10 cellular contexts compared by ENCODE assay signal in the genomic region with DNA sequence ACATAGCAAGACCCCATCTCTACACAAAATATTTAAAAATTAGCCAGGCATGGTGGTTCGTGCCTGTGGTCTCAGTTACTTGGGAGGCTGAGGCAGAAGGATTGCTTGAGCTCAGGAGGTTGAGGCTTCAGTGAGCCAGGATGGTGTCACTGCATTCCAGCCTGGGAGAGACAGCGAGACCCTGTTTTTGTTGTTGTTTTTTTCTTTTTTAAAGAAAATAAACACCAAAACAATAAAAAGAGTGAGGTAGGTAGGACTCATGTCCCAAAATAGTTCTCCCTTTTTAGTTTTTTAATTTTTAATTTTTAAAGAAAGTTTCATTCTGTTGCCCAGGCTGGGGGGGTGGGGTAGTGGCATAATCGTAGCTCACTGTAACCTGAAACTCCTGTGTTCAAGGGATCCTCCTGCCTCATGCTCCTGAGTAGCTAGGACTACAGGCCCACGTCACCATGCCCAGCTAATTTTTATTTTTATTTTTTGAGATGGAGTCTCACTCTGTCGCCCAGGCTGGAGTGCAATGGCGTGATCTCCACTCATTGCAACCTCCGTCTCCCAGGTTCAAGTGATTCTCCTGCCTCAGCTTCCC.
DNase-seq lines count a peak whose midpoint lies in the region; ATAC-seq and TF ChIP-seq lines count a peak whose summit lies in the region.
"Had no signal": no experiment of that assay in that cellular context is flagged by ENCODE, and none has a peak within 500 bp of the region (broad histone marks: within the 10 kb centered on the region; RNA-seq: fewer than 3 reads in every experiment).

No MANE protein-coding gene starts in this region.

- H3K4me1 ChIP-seq in ACC112 (ENCODE audit: control insufficient read depth, insufficient read depth, low read length, unreplicated experiment) (peaks cover 40% of the 10 kb centered on the region), HEK293 (ENCODE audit: control insufficient read depth, insufficient read depth, low read length) (peaks cover 5% of the 10 kb centered on the region)

- H3K9me3 ChIP-seq in HEK293 (ENCODE audit: control insufficient read depth, insufficient read depth, low read depth, low read length), result no peaks in the 10 kb centered on the region

- ATAC-seq in HG02588 (IDR thresholded peaks at IDR 0.05; ENCODE audit: unreplicated experiment) (no peak), HG03045 (IDR thresholded peaks at IDR 0.05; ENCODE audit: unreplicated experiment) (no peak)

- H3K36me3 Mint-ChIP-seq in nephron progenitor cell (ENCODE audit: low read depth), result no peaks in the 10 kb centered on the region

- H3K79me2 ChIP-seq in ACC112 (ENCODE audit: control insufficient read depth, insufficient read depth, low read length, unreplicated experiment), result peaks cover 45% of the 10 kb centered on the region

- H3K27ac ChIP-seq in ACC112 (ENCODE audit: low read depth, low read length), result peak overlapping the region; percentile 97
- H3K27ac ChIP-seq in HEK293 (ENCODE audit: extremely low read depth, low read depth, low read length), result no peak overlapping the region
- peak overlapping the region; percentile 98 for H3K27ac ChIP-seq in caudate nucleus (ENCODE audit: low read depth, low read length)

- H3K4me3 ChIP-seq in ACC112 (ENCODE audit: low read depth, low read length), result no peak overlapping the region
- no peak overlapping the region for H3K4me3 ChIP-seq in HEK293 (ENCODE audit: low read depth, low read length)

- no peak overlapping the region for H3K4me3 Mint-ChIP-seq in nephron progenitor cell

- H3K27me3 Mint-ChIP-seq in nephron progenitor cell (ENCODE audit: low read depth, poor library complexity), result peaks cover 3% of the 10 kb centered on the region

- H3K4me1 Mint-ChIP-seq in nephron progenitor cell, result peaks cover 48% of the 10 kb centered on the region

- H3K27ac Mint-ChIP-seq in nephron progenitor cell, result peak overlapping the region; percentile 36

- DNase-seq in caudate nucleus (lab: John Stamatoyannopoulos, UW), result no peak
- DNase-seq in nephron progenitor cell, result no peak
- DNase-seq in NCI-H2196 (lab: John Stamatoyannopoulos, UW; ENCODE audit: unreplicated experiment), result no peak
- DNase-seq in activated CD4-positive, alpha-beta T cell treated with anti-CD3 and anti-CD28 coated beads, Interleukin-2, amount 50 U/mL, for 1 hour, result no peak
- DNase-seq: DMS 273 treated with DMSO at 0.1 percent for 48 hours, NCI-H1930 had no signal

- POLR2A ChIA-PET in HEK293 (lab: Yijun Ruan, JAX), result interaction anchor here (0.6 to 9.9 kb wide), 4 partner anchors 18 to 106 kb away, joined by 3 to 560 read pairs (median 4); a partner anchor contains a TSS

- H3K36me3 ChIP-seq in ACC112 (ENCODE audit: insufficient read depth, low read length), result no peaks in the 10 kb centered on the region
- H3K36me3 ChIP-seq in HEK293 (ENCODE audit: control insufficient read depth in 2 of 2, insufficient read depth in 1 of 2, low read length in 2 of 2), result no peaks in the 10 kb centered on the region

- no peaks in the 10 kb centered on the region for H3K9me3 Mint-ChIP-seq in nephron progenitor cell

- TF ChIP-seq CTCF in HEK293 (tag by site-specific recombination; IDR thresholded peaks at IDR 0.05) (no peak), nephron progenitor cell (IDR thresholded peaks at IDR 0.05) (no peak)

- CTCF ChIA-PET in HEK293 (lab: Yijun Ruan, JAX), result interaction anchor here (1.0 to 3.3 kb wide), 3 partner anchors 14 to 56 kb away, joined by 3 to 35 read pairs (median 17); a partner anchor contains a TSS

- H2AFZ ChIP-seq in ACC112 (ENCODE audit: low read length, unreplicated experiment), result no peak overlapping the region

- no peaks in the 10 kb centered on the region for H3K27me3 ChIP-seq in ACC112 (ENCODE audit: insufficient read depth, low read length)

TF ChIP-seq in HEK293, 187 proteins besides CTCF, POLR2A, EP300 and RAD21 (continues in another document):
- no peak for TF ChIP-seq ZNF37A (tag by site-specific recombination; IDR thresholded peaks at IDR 0.05)
- no peak for TF ChIP-seq ZSCAN30 (tag by site-specific recombination; IDR thresholded peaks at IDR 0.05)
- no peak for TF ChIP-seq ZNF777 (tag by site-specific recombination; IDR thresholded peaks at IDR 0.05; ENCODE audit: borderline replicate concordance)
- TF ChIP-seq, protein P1, sequence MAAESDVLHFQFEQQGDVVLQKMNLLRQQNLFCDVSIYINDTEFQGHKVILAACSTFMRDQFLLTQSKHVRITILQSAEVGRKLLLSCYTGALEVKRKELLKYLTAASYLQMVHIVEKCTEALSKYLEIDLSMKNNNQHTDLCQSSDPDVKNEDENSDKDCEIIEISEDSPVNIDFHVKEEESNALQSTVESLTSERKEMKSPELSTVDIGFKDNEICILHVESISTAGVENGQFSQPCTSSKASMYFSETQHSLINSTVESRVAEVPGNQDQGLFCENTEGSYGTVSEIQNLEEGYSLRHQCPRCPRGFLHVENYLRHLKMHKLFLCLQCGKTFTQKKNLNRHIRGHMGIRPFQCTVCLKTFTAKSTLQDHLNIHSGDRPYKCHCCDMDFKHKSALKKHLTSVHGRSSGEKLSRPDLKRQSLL (tag by site-specific recombination; IDR thresholded peaks at IDR 0.05), result no peak
- no peak for TF ChIP-seq MEIS1 (CRISPR knock-in tag; IDR thresholded peaks at IDR 0.05; ENCODE audit: borderline replicate concordance)
- TF ChIP-seq ZNF121 (tag by site-specific recombination; IDR thresholded peaks at IDR 0.05), result 0 out of 2 replicates have a peak, but pooled peaks have one; percentile 29
- TF ChIP-seq WT1 (tag by site-specific recombination; IDR thresholded peaks at IDR 0.05), result 0 out of 2 replicates have a peak, but pooled peaks have one; percentile 11
- TF ChIP-seq SP7 (tag by site-specific recombination; IDR thresholded peaks at IDR 0.05), result no peak
- no peak for TF ChIP-seq KLF1 (tag by site-specific recombination; IDR thresholded peaks at IDR 0.05)
- TF ChIP-seq, protein P2, sequence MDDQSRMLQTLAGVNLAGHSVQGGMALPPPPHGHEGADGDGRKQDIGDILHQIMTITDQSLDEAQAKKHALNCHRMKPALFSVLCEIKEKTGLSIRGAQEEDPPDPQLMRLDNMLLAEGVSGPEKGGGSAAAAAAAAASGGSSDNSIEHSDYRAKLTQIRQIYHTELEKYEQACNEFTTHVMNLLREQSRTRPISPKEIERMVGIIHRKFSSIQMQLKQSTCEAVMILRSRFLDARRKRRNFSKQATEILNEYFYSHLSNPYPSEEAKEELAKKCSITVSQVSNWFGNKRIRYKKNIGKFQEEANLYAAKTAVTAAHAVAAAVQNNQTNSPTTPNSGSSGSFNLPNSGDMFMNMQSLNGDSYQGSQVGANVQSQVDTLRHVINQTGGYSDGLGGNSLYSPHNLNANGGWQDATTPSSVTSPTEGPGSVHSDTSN (CRISPR knock-in tag; IDR thresholded peaks at IDR 0.05), result no peak
- TF ChIP-seq, protein P3, sequence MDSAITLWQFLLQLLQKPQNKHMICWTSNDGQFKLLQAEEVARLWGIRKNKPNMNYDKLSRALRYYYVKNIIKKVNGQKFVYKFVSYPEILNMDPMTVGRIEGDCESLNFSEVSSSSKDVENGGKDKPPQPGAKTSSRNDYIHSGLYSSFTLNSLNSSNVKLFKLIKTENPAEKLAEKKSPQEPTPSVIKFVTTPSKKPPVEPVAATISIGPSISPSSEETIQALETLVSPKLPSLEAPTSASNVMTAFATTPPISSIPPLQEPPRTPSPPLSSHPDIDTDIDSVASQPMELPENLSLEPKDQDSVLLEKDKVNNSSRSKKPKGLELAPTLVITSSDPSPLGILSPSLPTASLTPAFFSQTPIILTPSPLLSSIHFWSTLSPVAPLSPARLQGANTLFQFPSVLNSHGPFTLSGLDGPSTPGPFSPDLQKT (IDR thresholded peaks at IDR 0.05; ENCODE audit: borderline replicate concordance, low read depth, low read length), result no peak
- no peak for TF ChIP-seq RBAK (tag by site-specific recombination; IDR thresholded peaks at IDR 0.05)
- peak; percentile 27; the same call in 1 of the 2 replicates for TF ChIP-seq ZNF394 (tag by site-specific recombination; IDR thresholded peaks at IDR 0.05; ENCODE audit: borderline replicate concordance)
- no peak for TF ChIP-seq OSR2 (tag by site-specific recombination; IDR thresholded peaks at IDR 0.05)
- no peak for TF ChIP-seq ZNF354C (tag by site-specific recombination; IDR thresholded peaks at IDR 0.05; ENCODE audit: borderline replicate concordance, low read depth)
- TF ChIP-seq ZNF654 (tag by site-specific recombination; IDR thresholded peaks at IDR 0.05; ENCODE audit: low read depth), result no peak
- TF ChIP-seq, protein P4, sequence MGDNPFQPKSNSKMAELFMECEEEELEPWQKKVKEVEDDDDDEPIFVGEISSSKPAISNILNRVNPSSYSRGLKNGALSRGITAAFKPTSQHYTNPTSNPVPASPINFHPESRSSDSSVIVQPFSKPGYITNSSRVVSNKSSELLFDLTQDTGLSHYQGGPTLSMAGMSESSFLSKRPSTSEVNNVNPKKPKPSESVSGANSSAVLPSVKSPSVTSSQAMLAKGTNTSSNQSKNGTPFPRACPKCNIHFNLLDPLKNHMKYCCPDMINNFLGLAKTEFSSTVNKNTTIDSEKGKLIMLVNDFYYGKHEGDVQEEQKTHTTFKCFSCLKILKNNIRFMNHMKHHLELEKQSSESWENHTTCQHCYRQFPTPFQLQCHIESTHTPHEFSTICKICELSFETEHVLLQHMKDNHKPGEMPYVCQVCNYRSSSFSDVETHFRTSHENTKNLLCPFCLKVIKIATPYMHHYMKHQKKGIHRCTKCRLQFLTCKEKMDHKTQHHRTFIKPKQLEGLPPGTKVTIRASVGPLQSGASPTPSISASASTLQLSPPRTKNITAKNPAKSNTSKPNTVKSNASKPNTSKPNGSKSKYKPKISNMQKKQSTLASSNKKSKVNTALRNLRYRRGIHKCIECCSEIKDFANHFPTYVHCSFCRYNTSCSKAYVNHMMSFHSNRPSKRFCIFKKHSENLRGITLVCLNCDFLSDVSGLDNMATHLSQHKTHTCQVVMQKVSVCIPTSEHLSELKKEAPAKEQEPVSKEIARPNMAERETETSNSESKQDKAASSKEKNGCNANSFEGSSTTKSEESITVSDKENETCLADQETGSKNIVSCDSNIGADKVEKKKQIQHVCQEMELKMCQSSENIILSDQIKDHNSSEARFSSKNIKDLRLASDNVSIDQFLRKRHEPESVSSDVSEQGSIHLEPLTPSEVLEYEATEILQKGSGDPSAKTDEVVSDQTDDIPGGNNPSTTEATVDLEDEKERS (tag by site-specific recombination; IDR thresholded peaks at IDR 0.05), result no peak
- 0 out of 2 replicates have a peak, but pooled peaks have one; percentile 33 for TF ChIP-seq ZNF335 (tag by site-specific recombination; conservative IDR thresholded peaks at IDR 0.05)
- no peak for TF ChIP-seq ZBTB21 (tag by site-specific recombination; IDR thresholded peaks at IDR 0.05)
- TF ChIP-seq FEZF1 (tag by site-specific recombination; IDR thresholded peaks at IDR 0.05), result no peak
- no peak for TF ChIP-seq ZNF48 (tag by site-specific recombination; IDR thresholded peaks at IDR 0.05)
- TF ChIP-seq ZNF155 (tag by site-specific recombination; IDR thresholded peaks at IDR 0.05), result no peak
- no peak for TF ChIP-seq ZFP37 (tag by site-specific recombination; IDR thresholded peaks at IDR 0.05)
- TF ChIP-seq ZNF324 (tag by site-specific recombination; IDR thresholded peaks at IDR 0.05), result no peak
